28 cellular contexts compared by ENCODE assay signal in genomic region chr2:56624181-56624580, GRCh38.
"Had no signal": no experiment of that assay in that cellular context is flagged by ENCODE, and none has a peak within 500 bp of the region (broad histone marks: within the 10 kb centered on the region; RNA-seq: fewer than 3 reads in every experiment).

No MANE protein-coding gene starts in this region.

- H3K4me2 ChIP-seq: hepatocyte, neural progenitor cell had no signal

- H3K9me3 Mint-ChIP-seq: nephron, neural progenitor cell, type B pancreatic cell had no signal

- H3K9ac ChIP-seq: neural progenitor cell, parathyroid adenoma had no signal

- H3K36me3 ChIP-seq: colonic mucosa, gastroesophageal sphincter, heart left ventricle, neural progenitor cell, right lobe of liver, stomach, tibial artery had no signal

- DNase-seq: colonic mucosa; effector CD8-positive, alpha-beta T cell; endodermal cell; foreskin fibroblast; heart left ventricle; kidney; mesenchymal stem cell; midbrain; naive thymus-derived CD4-positive, alpha-beta T cell; right lobe of liver; small intestine; stimulated activated CD4-positive, alpha-beta T cell treated with anti-CD3 and anti-CD28 coated beads, Interleukin-1b, Interleukin-23, amount 100 ng/mL, for 48 hours; stimulated activated CD4-positive, alpha-beta T cell treated with anti-CD3 and anti-CD28 coated beads, Interleukin-4, amount 100 ng/mL, for 1 hour; stimulated activated CD8-positive, alpha-beta memory T cell treated with anti-CD3 and anti-CD28 coated beads, Interleukin-4, amount 100 ng/mL, for 48 hours; stimulated activated naive CD4-positive, alpha-beta T cell treated with Interleukin-2 at 50 U/mL for 16 hours; stomach; tibial artery had no signal

- H3K79me2 ChIP-seq: hepatocyte, parathyroid adenoma had no signal

- H3K27ac ChIP-seq: colonic mucosa, epithelial cell of prostate, gastroesophageal sphincter, heart left ventricle, hepatocyte, neural progenitor cell, parathyroid adenoma, right lobe of liver, stomach, tibial artery had no signal

- H3K4me3 ChIP-seq: colonic mucosa, gastroesophageal sphincter, heart left ventricle, hepatocyte, neural progenitor cell, right lobe of liver, stomach, tibial artery had no signal

- H3K27me3 Mint-ChIP-seq: dendritic cell treated with granulocyte-macrophage colony-stimulating factor and Interleukin-4, amounts not matched to agents 40 ng/mL and 50 ng/mL, for 4 days; naive thymus-derived CD4-positive, alpha-beta T cell; progenitor cell of endocrine pancreas; type B pancreatic cell had no signal

- H3K27me3 ChIP-seq: colonic mucosa, gastroesophageal sphincter, heart left ventricle, hepatocyte, neural progenitor cell, right lobe of liver, stomach, tibial artery had no signal

- H3K27ac Mint-ChIP-seq: dendritic cell treated with granulocyte-macrophage colony-stimulating factor and Interleukin-4, amounts not matched to agents 40 ng/mL and 50 ng/mL, for 4 days; endodermal cell; naive thymus-derived CD4-positive, alpha-beta T cell; nephron; neural progenitor cell; progenitor cell of endocrine pancreas; type B pancreatic cell had no signal

- H3K9me3 ChIP-seq: colonic mucosa, gastroesophageal sphincter, right lobe of liver, tibial artery had no signal

- ATAC-seq: esophagus mucosa; gastroesophageal sphincter; heart left ventricle; left lobe of liver; naive thymus-derived CD4-positive, alpha-beta T cell; right lobe of liver had no signal

- H3K4me1 Mint-ChIP-seq: endodermal cell; naive thymus-derived CD4-positive, alpha-beta T cell; nephron; neural progenitor cell had no signal

- H2AFZ ChIP-seq: hepatocyte, neural progenitor cell, parathyroid adenoma had no signal

- H3K36me3 Mint-ChIP-seq: naive thymus-derived CD4-positive, alpha-beta T cell; neural progenitor cell; type B pancreatic cell had no signal

- H3K4me3 Mint-ChIP-seq: dendritic cell treated with granulocyte-macrophage colony-stimulating factor and Interleukin-4, amounts not matched to agents 40 ng/mL and 50 ng/mL, for 4 days; endodermal cell; naive thymus-derived CD4-positive, alpha-beta T cell; nephron; neural progenitor cell; type B pancreatic cell had no signal

- H3K4me1 ChIP-seq: colonic mucosa, gastroesophageal sphincter, heart left ventricle, neural progenitor cell, parathyroid adenoma, right lobe of liver, stomach, tibial artery had no signal
